8 cellular contexts compared by ENCODE assay signal in the genomic region with DNA sequence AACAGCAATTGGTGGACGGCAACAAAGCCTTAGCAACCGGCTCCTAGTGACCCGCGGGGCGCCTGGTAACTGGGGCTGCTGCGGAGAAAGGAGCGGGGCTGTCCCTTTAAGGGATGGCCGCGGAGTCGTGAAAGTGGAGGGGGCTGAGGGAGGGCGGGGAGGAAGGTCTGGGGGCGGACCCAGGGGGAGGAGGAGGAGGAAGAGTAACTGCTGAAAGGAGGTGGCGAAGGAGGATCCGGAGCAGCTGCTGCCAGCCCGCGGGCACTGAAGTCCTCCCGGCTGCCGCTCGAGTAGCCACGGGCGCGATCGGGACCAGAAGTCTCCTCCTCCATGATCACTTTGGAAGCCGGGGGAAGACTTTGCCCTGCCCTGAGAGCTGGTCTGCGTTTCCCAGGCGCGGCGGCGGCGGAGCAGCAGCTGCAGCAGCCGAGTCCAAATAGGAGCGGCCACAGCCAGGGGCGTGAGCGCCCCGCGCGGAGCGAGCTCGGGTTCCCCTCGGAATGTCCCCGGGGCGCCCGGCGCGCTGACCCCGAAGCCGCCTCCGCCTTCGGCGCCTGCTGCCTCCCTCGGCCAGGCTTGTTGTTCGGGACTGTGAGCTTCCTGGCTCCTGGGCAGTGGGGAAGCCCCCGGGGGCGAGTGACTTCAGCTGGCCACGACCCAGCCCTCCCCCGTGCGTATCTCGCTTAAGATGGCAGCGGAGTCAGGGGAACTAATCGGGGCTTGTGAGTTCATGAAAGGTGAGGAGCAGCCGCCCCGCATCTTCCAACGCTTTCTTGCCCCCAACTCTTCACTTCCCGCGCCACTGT. TPM values are rescaled to one million over a fixed set of nuclear protein-coding genes. Genes with fewer than 3 reads are reported as not detected.
A peak's percentile ranks its signal among the peaks of the same experiment; 100 is the strongest.
DNase-seq lines count a peak whose midpoint lies in the region; ATAC-seq and TF ChIP-seq lines count a peak whose summit lies in the region.

A gene with protein sequence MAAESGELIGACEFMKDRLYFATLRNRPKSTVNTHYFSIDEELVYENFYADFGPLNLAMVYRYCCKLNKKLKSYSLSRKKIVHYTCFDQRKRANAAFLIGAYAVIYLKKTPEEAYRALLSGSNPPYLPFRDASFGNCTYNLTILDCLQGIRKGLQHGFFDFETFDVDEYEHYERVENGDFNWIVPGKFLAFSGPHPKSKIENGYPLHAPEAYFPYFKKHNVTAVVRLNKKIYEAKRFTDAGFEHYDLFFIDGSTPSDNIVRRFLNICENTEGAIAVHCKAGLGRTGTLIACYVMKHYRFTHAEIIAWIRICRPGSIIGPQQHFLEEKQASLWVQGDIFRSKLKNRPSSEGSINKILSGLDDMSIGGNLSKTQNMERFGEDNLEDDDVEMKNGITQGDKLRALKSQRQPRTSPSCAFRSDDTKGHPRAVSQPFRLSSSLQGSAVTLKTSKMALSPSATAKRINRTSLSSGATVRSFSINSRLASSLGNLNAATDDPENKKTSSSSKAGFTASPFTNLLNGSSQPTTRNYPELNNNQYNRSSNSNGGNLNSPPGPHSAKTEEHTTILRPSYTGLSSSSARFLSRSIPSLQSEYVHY (plus strand): TSS at position 240 of the 806 bp plus-strand sequence. CDS start 449 bp downstream, at position 689.

- peaks cover 15% of the 10 kb centered on the region for H3K4me1 ChIP-seq in mammary epithelial cell (ENCODE audit: insufficient read depth, low read length)

- in situ Hi-C loops in ACHN (cut with HindIII; ENCODE audit: low pct_ligation_motif_present, low pct_unique_long_range_greater_than_20kb, low sequenced_read_pairs) (no loop called here), mammary epithelial cell (cut with MboI; ENCODE audit: low sequenced_read_pairs in 2 of 2) (no loop called here)

- ATAC-seq in GM18868 (IDR thresholded peaks at IDR 0.05; ENCODE audit: unreplicated experiment), result peak; percentile 67
- ATAC-seq in HG03108 (IDR thresholded peaks at IDR 0.05; ENCODE audit: unreplicated experiment), result peak; percentile 70

- dilution Hi-C loops in mammary epithelial cell (cut with HindIII; ENCODE audit: low sequenced_read_pairs), result no loop called here

- peak within 1 kb of the TSS; percentile 89 for H2AFZ ChIP-seq in mammary epithelial cell (ENCODE audit: low read depth, low read length)

- TF ChIP-seq CTCF in WERI-Rb-1 (IDR thresholded peaks at IDR 0.05; ENCODE audit: low read depth, low read length), result no peak
- no peak for TF ChIP-seq CTCF in mammary epithelial cell (conservative IDR thresholded peaks at IDR 0.05 in 1 of 2, IDR thresholded peaks at IDR 0.05 in 1 of 2; ENCODE audit: extremely low read depth in 1 of 2, insufficient read depth in 1 of 2, low read depth in 1 of 2, low read length in 2 of 2)

- BruUV-seq in mammary epithelial cell (replicated peaks; lab: Mats Ljungman, UMichigan), result no TSS peak

- no peaks in the 10 kb centered on the region for H4K20me1 ChIP-seq in mammary epithelial cell (ENCODE audit: insufficient read depth, low read length)

- intact Hi-C loops in mammary epithelial cell (cut with micrococcal nuclease), result loop anchor here (1.0 to 10.0 kb wide), 4 partner anchors 86 to 548 kb away; partner anchors contain the start of genes RTCA and TRMT13

- CTCF ChIA-PET in mammary epithelial cell (lab: Charles Lee; ENCODE audit: low non-redundant PET), result no interaction called here

- H3K27me3 ChIP-seq in WERI-Rb-1 (ENCODE audit: insufficient read depth, low read depth, severe bottlenecking) (no peaks in the 10 kb centered on the region), mammary epithelial cell (ENCODE audit: insufficient read depth, low read length) (no peaks in the 10 kb centered on the region)

- H3K4me3 ChIP-seq in WERI-Rb-1 (ENCODE audit: low read depth, low read length) (peak within 1 kb of the TSS; percentile 73), mammary epithelial cell (replicated peaks in 1 of 3; ENCODE audit: insufficient read depth in 1 of 3, low read depth in 2 of 3, low read length in 3 of 3) (peak within 1 kb of the TSS; percentile 84 to 94 (median 88))

- H3K36me3 ChIP-seq in WERI-Rb-1, result no peaks in the 10 kb centered on the region
- H3K36me3 ChIP-seq in mammary epithelial cell (ENCODE audit: insufficient read depth, low read length), result no peaks in the 10 kb centered on the region

- 2% methylated on average over 13 of the region's 65 CpGs for WGBS in mammary epithelial cell (ENCODE audit: low coverage, missing lambda C conversion rate)

- peaks cover 25% of the 10 kb centered on the region for H3K79me2 ChIP-seq in mammary epithelial cell (ENCODE audit: insufficient read depth, low read length)

- H3K4me2 ChIP-seq in mammary epithelial cell (ENCODE audit: insufficient read depth, low read depth, low read length), result peak within 1 kb of the TSS; percentile 96

- H3K9ac ChIP-seq in mammary epithelial cell (ENCODE audit: insufficient read depth, low read length), result peak within 1 kb of the TSS; percentile 85

- DNase-seq in ACHN (peak; percentile 95), NCI-H2196 (lab: John Stamatoyannopoulos, UW; ENCODE audit: unreplicated experiment) (peak; percentile 96), WERI-Rb-1 (peak; percentile 95), mammary epithelial cell (peak; percentile 96), iPS-NIHi7 (ENCODE audit: extremely low spot score) (peak; percentile 95), smooth muscle cell of the brain vasculature (ENCODE audit: low read depth, low spot score) (peak; percentile 95)

- H3K27ac ChIP-seq in WERI-Rb-1, result peak within 1 kb of the TSS; percentile 95
- peak within 1 kb of the TSS; percentile 77 for H3K27ac ChIP-seq in mammary epithelial cell (ENCODE audit: insufficient read depth, low read depth, low read length)

- H3K9me3 ChIP-seq in WERI-Rb-1 (ENCODE audit: severe bottlenecking), result no peaks in the 10 kb centered on the region
- H3K9me3 ChIP-seq in mammary epithelial cell (replicated peaks; ENCODE audit: insufficient read depth, low read length), result no peaks in the 10 kb centered on the region

RNA-seq across cellular contexts. Expression of the gene that starts here (rescaled TPM):
- 10 to 100 TPM in 1 of 2 donors, 1 to 10 TPM in 1; 3.2 to 10.3 TPM for total RNA-seq in mammary epithelial cell
- polyA plus RNA-seq in mammary epithelial cell, result 2.4 TPM
- polyA minus RNA-seq in mammary epithelial cell, result 6.4 TPM

Comparison
In these comparisons a context has a peak if more than half of its experiments do, and no peak if none do; other contexts are left out.
1. Peak in every context shown above with its lines: DNase-seq, ATAC-seq, H3K4me3 ChIP-seq and H3K27ac ChIP-seq.